Comparison of ENCODE assay signal across 28 cellular contexts in the genomic region with DNA sequence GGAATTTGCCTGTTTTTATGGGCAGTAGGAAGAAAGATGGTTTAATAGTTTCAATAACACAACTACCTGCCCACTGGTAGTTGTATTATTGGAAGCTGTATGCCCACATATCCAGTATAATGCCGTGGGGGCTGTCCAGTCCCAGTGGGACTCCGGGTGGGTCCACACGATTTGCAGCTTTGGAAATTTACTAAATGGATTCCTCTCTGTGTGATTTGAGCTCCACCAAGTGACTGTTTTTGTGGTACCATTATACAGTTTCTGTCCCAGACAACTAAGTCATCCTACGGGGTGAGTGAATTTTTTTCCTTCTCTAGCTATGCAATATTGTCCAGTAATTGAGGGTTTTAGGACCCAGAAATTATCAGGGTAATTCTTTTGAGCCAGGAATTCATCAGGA.
A peak's percentile ranks its signal among the peaks of the same experiment; 100 is the strongest.
DNase-seq lines count a peak whose midpoint lies in the region; ATAC-seq, FAIRE-seq and TF ChIP-seq lines count a peak whose summit lies in the region.
"Had no signal": no experiment of that assay in that cellular context is flagged by ENCODE, and none has a peak within 500 bp of the region (broad histone marks: within the 10 kb centered on the region; RNA-seq: fewer than 3 reads in every experiment).

No MANE protein-coding gene starts in this region.

- no peak overlapping the region for H3K14ac ChIP-seq in IMR-90 (replicated peaks; ENCODE audit: low read depth, low read length)

- H2AFZ ChIP-seq in IMR-90 (replicated peaks; ENCODE audit: low read length, poor library complexity) (no peak overlapping the region), GM12878 (ENCODE audit: control insufficient read depth, low read depth, low read length) (no peak overlapping the region)
- H2AFZ ChIP-seq: parathyroid adenoma had no signal

- no peak for TF ChIP-seq POLR2A in IMR-90 (IDR thresholded peaks at IDR 0.05; ENCODE audit: low read depth, low read length)
- TF ChIP-seq POLR2A in GM12878 (IDR thresholded peaks at IDR 0.05; ENCODE audit: low read depth, low read length), result no peak

- no peak overlapping the region for H2BK15ac ChIP-seq in IMR-90 (ENCODE audit: low read depth, low read length)

- RAD21 ChIA-PET in GM12878 (lab: Charles Lee; ENCODE audit: unreplicated experiment), result interaction anchor here (1.4 kb wide), 1 partner anchor 193 kb away, joined by 4 read pairs; no protein-coding TSS in a partner anchor

- H3K27ac ChIP-seq in IMR-90 (ENCODE audit: insufficient read depth, low read length) (no peak overlapping the region), GM12878 (ENCODE audit: control insufficient read depth, insufficient read depth) (no peak overlapping the region)
- H3K27ac ChIP-seq: ascending aorta, left ventricle myocardium inferior, parathyroid adenoma, SJSA1 had no signal

- H3K36me3 ChIP-seq in IMR-90 (ENCODE audit: control insufficient read depth, insufficient read depth, low read length) (no peaks in the 10 kb centered on the region), GM12878 (ENCODE audit: control insufficient read depth in 2 of 2, insufficient read depth in 2 of 2, low read length in 1 of 2) (no peaks in the 10 kb centered on the region)
- H3K36me3 ChIP-seq: ascending aorta, left ventricle myocardium inferior, SJSA1 had no signal

- no peaks in the 10 kb centered on the region for H3K4me1 ChIP-seq in IMR-90 (ENCODE audit: control insufficient read depth, insufficient read depth, low read length)
- H3K4me1 ChIP-seq in GM12878 (ENCODE audit: control insufficient read depth, insufficient read depth, low read length), result no peaks in the 10 kb centered on the region
- H3K4me1 ChIP-seq: ascending aorta, left ventricle myocardium inferior, parathyroid adenoma, SJSA1 had no signal

- CTCF ChIA-PET in IMR-90 (lab: Yijun Ruan, JAX), result interaction anchor here (1.0 kb wide), 1 partner anchor 193 kb away, joined by 3 read pairs; no protein-coding TSS in a partner anchor
- CTCF ChIA-PET in GM12878 (lab: Yijun Ruan, JAX), result interaction anchor here (0.9 to 1.0 kb wide), 3 partner anchors 27 to 510 kb away, joined by 3 read pairs; no protein-coding TSS in a partner anchor

- intact Hi-C loops in IMR-90 (cut with micrococcal nuclease), result loop anchor here (1.0 to 5.0 kb wide), 3 partner anchors 311 to 513 kb away; no protein-coding TSS in a partner anchor
- intact Hi-C loops in GM12878 (cut with micrococcal nuclease; ENCODE audit: unreplicated experiment), result loop anchor here (5.0 to 10.0 kb wide), 2 partner anchors 191 to 433 kb away; no protein-coding TSS in a partner anchor

- TF ChIP-seq RAD21 in IMR-90 (IDR thresholded peaks at IDR 0.05; ENCODE audit: low read length) (peak; percentile 22; the same call in 1 of the 2 replicates), GM12878 (IDR thresholded peaks at IDR 0.05; ENCODE audit: insufficient read depth, low read depth, low read length) (peak; percentile 33; the same call in 1 of the 2 replicates)

- H3K9ac ChIP-seq in IMR-90 (ENCODE audit: low read depth, low read length) (no peak overlapping the region), GM12878 (ENCODE audit: control insufficient read depth, insufficient read depth, low read length) (no peak overlapping the region)
- H3K9ac ChIP-seq: parathyroid adenoma had no signal

- H3K9me1 ChIP-seq in IMR-90 (ENCODE audit: insufficient read depth, low read length), result 0 out of 2 replicates have a peak, but pooled peaks cover 2% of the 10 kb centered on the region

- TF ChIP-seq CTCF in IMR-90 (conservative IDR thresholded peaks at IDR 0.05; ENCODE audit: low read depth, low read length) (0 out of 2 replicates have a peak, but pooled peaks have one; percentile 18), GM12878 (IDR thresholded peaks at IDR 0.05 in 2 of 3, conservative IDR thresholded peaks at IDR 0.05 in 1 of 3; ENCODE audit: control insufficient read depth in 2 of 3, extremely low read depth in 1 of 3, insufficient read depth in 1 of 3, low read depth in 3 of 3, low read length in 3 of 3) (0 out of 6 replicates have a peak, but pooled peaks of 1 of the 3 experiments have one; percentile 5), fibroblast of mammary gland (conservative IDR thresholded peaks at IDR 0.05; ENCODE audit: control insufficient read depth, insufficient read depth, low read depth, low read length) (no peak)

- H3K4ac ChIP-seq in IMR-90 (ENCODE audit: low read depth, low read length), result no peak overlapping the region

- no peak overlapping the region for H3K18ac ChIP-seq in IMR-90 (ENCODE audit: low read depth, low read length)

- BruUV-seq in IMR-90 (replicated peaks; lab: Mats Ljungman, UMichigan) (no TSS peak), GM12878 (replicated peaks; lab: Mats Ljungman, UMichigan) (no TSS peak)

- no peak overlapping the region for H2AK5ac ChIP-seq in IMR-90 (ENCODE audit: low read depth, low read length)

- no peak for ATAC-seq in IMR-90 (ENCODE audit: low read depth)
- no peak for ATAC-seq in GM12878
- no peak for ATAC-seq in GM18873 (IDR thresholded peaks at IDR 0.05; ENCODE audit: low FRiP score, unreplicated experiment)
- ATAC-seq in GM18520 (IDR thresholded peaks at IDR 0.05; ENCODE audit: unreplicated experiment), result no peak
- ATAC-seq: HepG2; stimulated activated memory B cell treated with anti-CD40 and anti-IgM and Interleukin-4, amounts not matched to agents 10 μg/mL and 1 μg/mL and 100 μg/mL, for 72 hours had no signal

- POLR2A ChIA-PET in IMR-90 (lab: Charles Lee; ENCODE audit: unreplicated experiment), result no interaction called here
- POLR2A ChIA-PET in GM12878 (lab: Charles Lee), result no interaction called here

- no peak overlapping the region for H4K8ac ChIP-seq in IMR-90 (ENCODE audit: low read depth in 2 of 2, low read length in 2 of 2)

- H2BK20ac ChIP-seq in IMR-90 (ENCODE audit: low read depth, low read length), result no peak overlapping the region

- H3K4me2 ChIP-seq in IMR-90 (ENCODE audit: low read depth, low read length), result no peak overlapping the region
- H3K4me2 ChIP-seq in GM12878 (ENCODE audit: control insufficient read depth, insufficient read depth), result no peak overlapping the region

- no peaks in the 10 kb centered on the region for H3K27me3 ChIP-seq in IMR-90 (ENCODE audit: control insufficient read depth, insufficient read depth, low read length)
- H3K27me3 ChIP-seq in GM12878 (replicated peaks in 1 of 2; ENCODE audit: control insufficient read depth in 2 of 2, insufficient read depth in 2 of 2, low read length in 1 of 2), result no peaks in the 10 kb centered on the region; a peak in 1 of 4 replicates
- H3K27me3 ChIP-seq: ascending aorta, SJSA1 had no signal

- dilution Hi-C loops in IMR-90 (cut with HindIII; ENCODE audit: low sequenced_read_pairs, unreplicated experiment), result no loop called here

- H3K9me3 ChIP-seq in IMR-90 (ENCODE audit: control insufficient read depth, insufficient read depth, low read length) (no peaks in the 10 kb centered on the region), GM12878 (replicated peaks; ENCODE audit: control insufficient read depth, insufficient read depth, low read length) (no peaks in the 10 kb centered on the region)
- H3K9me3 ChIP-seq: ascending aorta, left ventricle myocardium inferior, SJSA1 had no signal

- DNase-seq in Caki2 (ENCODE audit: low read depth), result peak; percentile 9
- no peak for DNase-seq in IMR-90
- DNase-seq in GM12878 (ENCODE audit: low read depth, low spot score), result no peak
- DNase-seq in fibroblast of mammary gland (ENCODE audit: low read depth), result peak; percentile 11
- DNase-seq in NK-92 treated with Interleukin-12 subunit alpha and Interleukin-12 subunit beta, amount 100 ng/mL, for 24 hours (lab: John Stamatoyannopoulos, UW), result no peak
- no peak for DNase-seq in NCI-H146 treated with DMSO at 0.1 percent for 48 hours (lab: John Stamatoyannopoulos, UW; ENCODE audit: unreplicated experiment)
- DNase-seq: activated CD4-positive, CD25-positive, alpha-beta regulatory T cell; activated gamma-delta T cell treated with Interleukin-2 at 50 U/mL for 16 hours; activated T-cell treated with anti-CD3 and anti-CD28 coated beads, Interleukin-2, amount 50 U/mL, for 48 hours; EL; glutamatergic neuron; islet precursor cell; Kasumi-1; left ventricle myocardium inferior; mesendoderm; MV-4-11; NCI-H1694; NCI-H446; NCI-H748 treated with DMSO at 0.1 percent for 48 hours; retina; RPMI8226 had no signal

- no peaks in the 10 kb centered on the region for H3K79me2 ChIP-seq in GM12878 (ENCODE audit: control insufficient read depth, insufficient read depth, low read length)
- H3K79me2 ChIP-seq: parathyroid adenoma had no signal

- SMC1A ChIA-PET in GM12878 (lab: Charles Lee; ENCODE audit: uncharacterized antibody, unreplicated experiment), result no interaction called here

- H3K4me3 ChIP-seq in IMR-90 (ENCODE audit: insufficient read depth, low read depth, low read length), result no peak overlapping the region
- H3K4me3 ChIP-seq in GM12878, result no peak overlapping the region
- no peak overlapping the region for H3K4me3 ChIP-seq in fibroblast of mammary gland (ENCODE audit: control insufficient read depth, low read depth, low read length)
- H3K4me3 ChIP-seq: ascending aorta, left ventricle myocardium inferior, SJSA1 had no signal

- TF ChIP-seq EP300 in GM12878 (IDR thresholded peaks at IDR 0.05; ENCODE audit: borderline replicate concordance in 1 of 2, control insufficient read depth in 1 of 2, low read depth in 2 of 2, low read length in 2 of 2), result no peak

- FAIRE-seq in GM12878 (lab: Jason Lieb, UNC), result no peak
- FAIRE-seq: HepG2 had no signal

- no peak overlapping the region for H4K91ac ChIP-seq in IMR-90 (ENCODE audit: insufficient read depth, low read depth, low read length)

- no CpG with 5 or more reads among the region's 4 CpGs for WGBS in IMR-90 (ENCODE audit: extremely low coverage in 2 of 2, insufficient read length in 1 of 2), 2 experiments
- WGBS in GM12878 (ENCODE audit: insufficient coverage, insufficient replicate concordance, low lambda C conversion rate, missing lambda C conversion rate), result 19% methylated on average over 4 of the region's 4 CpGs

- H4K20me1 ChIP-seq in IMR-90 (ENCODE audit: insufficient read depth, low read length) (no peaks in the 10 kb centered on the region), GM12878 (ENCODE audit: control insufficient read depth, insufficient read depth) (no peaks in the 10 kb centered on the region)

- no peak overlapping the region for H3K23ac ChIP-seq in IMR-90 (ENCODE audit: low read depth, low read length)

- no peak overlapping the region for H2BK5ac ChIP-seq in IMR-90 (ENCODE audit: low read depth, low read length, poor library complexity, severe bottlenecking)

- no peaks in the 10 kb centered on the region for H3K79me1 ChIP-seq in IMR-90 (ENCODE audit: low read depth in 1 of 2, low read length in 2 of 2)

- no peak overlapping the region for H2AK9ac ChIP-seq in IMR-90 (replicated peaks; ENCODE audit: low read depth, low read length, poor library complexity)

- in situ Hi-C loops in Caki2 (cut with HindIII; ENCODE audit: low pct_unique_long_range_greater_than_20kb, low sequenced_read_pairs) (no loop called here), IMR-90 (cut with MboI; ENCODE audit: low sequenced_read_pairs) (no loop called here), GM12878 (cut with MboI) (no loop called here)

- no peak overlapping the region for H2BK120ac ChIP-seq in IMR-90 (ENCODE audit: low read depth, low read length)

- no peak overlapping the region for H4K5ac ChIP-seq in IMR-90 (ENCODE audit: low read depth, low read length)

- H3K56ac ChIP-seq in IMR-90 (ENCODE audit: extremely low read depth, insufficient read depth, low read length), result no peak overlapping the region

TF ChIP-seq in GM12878, 131 proteins besides CTCF, POLR2A, EP300 and RAD21 (continues in another document):
- TF ChIP-seq EGR1 (IDR thresholded peaks at IDR 0.05; ENCODE audit: borderline replicate concordance in 1 of 2, low read depth in 2 of 2, low read length in 2 of 2), result no peak

Comparison
In these comparisons a context has a peak if more than half of its experiments do, and no peak if none do; other contexts are left out.
1. DNase-seq: peak in Caki2 (single experiment) and fibroblast of mammary gland (single experiment); none in IMR-90 (single experiment), GM12878 (single experiment), NK-92 treated with Interleukin-12 subunit alpha and Interleukin-12 subunit beta, amount 100 ng/mL, for 24 hours (single experiment) and NCI-H146 treated with DMSO at 0.1 percent for 48 hours (single experiment).